Comparison of ENCODE assay signal across 8 cellular contexts in genomic region chr4:42282081-42282901, GRCh38.
A peak's percentile ranks its signal among the peaks of the same experiment; 100 is the strongest.
DNase-seq lines count a peak whose midpoint lies in the region; ATAC-seq, FAIRE-seq and TF ChIP-seq lines count a peak whose summit lies in the region.

No MANE protein-coding gene starts in this region.

- CTCF ChIA-PET in activated B cell treated with CpG ODN at 0.5 μM for 24 hours (lab: Charles Lee), result interaction anchor here (2.5 kb wide), 1 partner anchor 238 kb away, joined by 7 read pairs; no protein-coding TSS in a partner anchor

- H3K4me1 ChIP-seq in foreskin keratinocyte, result peaks cover 2% of the 10 kb centered on the region

- DNase-seq in DMS53 treated with DMSO at 0.1 percent for 48 hours (lab: John Stamatoyannopoulos, UW; ENCODE audit: unreplicated experiment), result peak; percentile 80
- peak; percentile 31 for DNase-seq in GM19239 (ENCODE audit: insufficient read length, low spot score)
- peak; percentile 41 for DNase-seq in NCI-H2107 (lab: John Stamatoyannopoulos, UW)
- no peak for DNase-seq in activated B cell treated with CpG ODN at 0.5 μM for 24 hours
- DNase-seq in foreskin keratinocyte, result peak; percentile 14 to 57
- no peak for DNase-seq in omental fat pad (ENCODE audit: low spot score)
- DNase-seq in cortex of kidney (lab: John Stamatoyannopoulos, UW), result no peak

- H3K27ac Mint-ChIP-seq in activated B cell treated with CpG ODN at 0.5 μM for 24 hours, result no peak overlapping the region

- peaks cover 15% of the 10 kb centered on the region for H3K27me3 Mint-ChIP-seq in activated B cell treated with CpG ODN at 0.5 μM for 24 hours

- peaks cover 16% of the 10 kb centered on the region for H3K4me1 Mint-ChIP-seq in activated B cell treated with CpG ODN at 0.5 μM for 24 hours

- H3K9me3 Mint-ChIP-seq in activated B cell treated with CpG ODN at 0.5 μM for 24 hours, result no peaks in the 10 kb centered on the region

- ATAC-seq in HG03135 (IDR thresholded peaks at IDR 0.05; ENCODE audit: unreplicated experiment), result peak; percentile 84
- peak; percentile 50 for ATAC-seq in activated B cell treated with CpG ODN at 0.5 μM for 24 hours (ENCODE audit: low read depth)
- peak; percentile 82 for ATAC-seq in foreskin keratinocyte
- ATAC-seq in omental fat pad (ENCODE audit: low FRiP score), result peak; percentile 84

- POLR2A ChIA-PET in activated B cell treated with CpG ODN at 0.5 μM for 24 hours (lab: Charles Lee), result no interaction called here

- TF ChIP-seq CTCF in activated B cell treated with CpG ODN at 0.5 μM for 24 hours (IDR thresholded peaks at IDR 0.05), result no peak
- peak; percentile 69 for TF ChIP-seq CTCF in foreskin keratinocyte (conservative IDR thresholded peaks at IDR 0.05)
- TF ChIP-seq CTCF in omental fat pad (IDR thresholded peaks at IDR 0.05), result no peak

- H3K36me3 Mint-ChIP-seq in activated B cell treated with CpG ODN at 0.5 μM for 24 hours (ENCODE audit: low read depth), result no peaks in the 10 kb centered on the region

- intact Hi-C loops in activated B cell treated with CpG ODN at 0.5 μM for 24 hours (cut with micrococcal nuclease), result loop anchor here (1.0 to 5.0 kb wide), 3 partner anchors 115 to 585 kb away; partner anchors contain the start of gene SHISA3

- peak; percentile 86 for FAIRE-seq in GM19239 (lab: Jason Lieb, UNC)

- H3K4me3 Mint-ChIP-seq in activated B cell treated with CpG ODN at 0.5 μM for 24 hours, result peak overlapping the region; percentile 3

- no peaks in the 10 kb centered on the region for H3K27me3 ChIP-seq in foreskin keratinocyte

- no peak overlapping the region for H3K27ac ChIP-seq in foreskin keratinocyte

Comparison
In these comparisons a context has a peak if more than half of its experiments do, and no peak if none do; other contexts are left out.
1. DNase-seq: peak in DMS53 treated with DMSO at 0.1 percent for 48 hours (single experiment), GM19239 (single experiment), NCI-H2107 (single experiment) and foreskin keratinocyte (2 of 2); none in activated B cell treated with CpG ODN at 0.5 μM for 24 hours (single experiment), omental fat pad (single experiment) and cortex of kidney (single experiment).
2. Peak in every context shown above with its lines, with median percentiles within 50 percentile points of each other: ATAC-seq.